ENCODE assay signal across 9 cellular contexts in genomic region chr1:79042117-79042516, GRCh38. TPM values are rescaled to one million over a fixed set of nuclear protein-coding genes. Genes with fewer than 3 reads are reported as not detected.
DNase-seq lines count a peak whose midpoint lies in the region; ATAC-seq, FAIRE-seq and TF ChIP-seq lines count a peak whose summit lies in the region.
"Had no signal": no experiment of that assay in that cellular context is flagged by ENCODE, and none has a peak within 500 bp of the region (broad histone marks: within the 10 kb centered on the region; RNA-seq: fewer than 3 reads in every experiment).

No MANE protein-coding gene starts in this region.

- no peaks in the 10 kb centered on the region for H3K9me3 ChIP-seq in endothelial cell of umbilical vein (replicated peaks; ENCODE audit: control insufficient read depth, insufficient read depth, low read length)

- H3K4me3 ChIP-seq in GM12864 (ENCODE audit: low read depth, low read length) (no peak overlapping the region), endothelial cell of umbilical vein (replicated peaks in 1 of 3; ENCODE audit: insufficient read depth in 1 of 3, low read depth in 1 of 3, low read length in 3 of 3) (no peak overlapping the region)

- H2AFZ ChIP-seq in endothelial cell of umbilical vein (ENCODE audit: low read depth, low read length) = no peak overlapping the region

- H3K79me2 ChIP-seq in endothelial cell of umbilical vein (ENCODE audit: control insufficient read depth, insufficient read depth, low read length) = no peaks in the 10 kb centered on the region

- DNase-seq in GM12864 (ENCODE audit: low read depth) (peak; percentile 30), endothelial cell of umbilical vein (ENCODE audit: low read depth, low spot score) (peak; percentile 58), iPS-NIHi7 (ENCODE audit: extremely low spot score) (no peak)
- DNase-seq in activated T-cell treated with anti-CD3 and anti-CD28 coated beads, Interleukin-2, amount 50 U/mL, for 4 hours = no peak
- no peak for DNase-seq in activated CD8-positive, alpha-beta memory T cell treated with anti-CD3 and anti-CD28 coated beads for 24 hours
- DNase-seq: activated T-cell treated with anti-CD3 and anti-CD28 coated beads for 4 hours had no signal

- H3K4me2 ChIP-seq in endothelial cell of umbilical vein (ENCODE audit: insufficient read depth, low read length) = peak overlapping the region; percentile 52

- ATAC-seq in GM21717 (IDR thresholded peaks at IDR 0.05; ENCODE audit: unreplicated experiment) = peak; percentile 52
- peak; percentile 50 for ATAC-seq in HG03521 (IDR thresholded peaks at IDR 0.05; ENCODE audit: unreplicated experiment)
- ATAC-seq in GM19324 (IDR thresholded peaks at IDR 0.05; ENCODE audit: low FRiP score, unreplicated experiment) = no peak
- no peak for ATAC-seq in activated T-cell treated with anti-CD3 and anti-CD28 coated beads, Interleukin-2, amount 50 U/mL, for 4 hours

- peaks cover 17% of the 10 kb centered on the region for H3K9me3 Mint-ChIP-seq in activated T-cell treated with anti-CD3 and anti-CD28 coated beads, Interleukin-2, amount 50 U/mL, for 4 hours

- TF ChIP-seq CTCF in GM12864 (IDR thresholded peaks at IDR 0.05; ENCODE audit: low read depth, low read length, missing control alignments) (no peak), endothelial cell of umbilical vein (IDR thresholded peaks at IDR 0.05; ENCODE audit: extremely low read depth in 1 of 2, insufficient read depth in 1 of 2, low read depth in 1 of 2, low read length in 2 of 2) (no peak)

- H3K27me3 ChIP-seq in endothelial cell of umbilical vein (ENCODE audit: control insufficient read depth in 2 of 2, insufficient read depth in 2 of 2, low read length in 2 of 2) = no peaks in the 10 kb centered on the region

- FAIRE-seq in endothelial cell of umbilical vein (lab: Jason Lieb, UNC) = no peak

- H4K20me1 ChIP-seq in endothelial cell of umbilical vein (replicated peaks; ENCODE audit: control insufficient read depth, extremely low read depth, insufficient read depth, low read length) = no peaks in the 10 kb centered on the region

- dilution Hi-C loops in endothelial cell of umbilical vein (cut with MboI; ENCODE audit: extremely low pct_ligation_motif_present, low sequenced_read_pairs) = no loop called here

- POLR2A ChIA-PET in endothelial cell of umbilical vein (lab: Charles Lee) = no interaction called here

- peaks cover 30% of the 10 kb centered on the region for H3K4me1 ChIP-seq in endothelial cell of umbilical vein (ENCODE audit: control insufficient read depth, extremely low read depth, insufficient read depth, low read length)

- no peak overlapping the region for H3K4me3 Mint-ChIP-seq in activated T-cell treated with anti-CD3 and anti-CD28 coated beads, Interleukin-2, amount 50 U/mL, for 4 hours

- CTCF ChIA-PET in endothelial cell of umbilical vein (lab: Charles Lee) = interaction anchor here (1.1 to 1.4 kb wide), 2 partner anchors 9 to 37 kb away, joined by 5 to 10 read pairs; no protein-coding TSS in a partner anchor

- no peaks in the 10 kb centered on the region for H3K36me3 ChIP-seq in endothelial cell of umbilical vein (ENCODE audit: control insufficient read depth in 2 of 2, extremely low read depth in 1 of 2, insufficient read depth in 2 of 2, low read length in 2 of 2)

- H3K27me3 Mint-ChIP-seq in activated T-cell treated with anti-CD3 and anti-CD28 coated beads, Interleukin-2, amount 50 U/mL, for 4 hours (ENCODE audit: low read depth) = no peaks in the 10 kb centered on the region

- peaks cover 8% of the 10 kb centered on the region for H3K4me1 Mint-ChIP-seq in activated T-cell treated with anti-CD3 and anti-CD28 coated beads, Interleukin-2, amount 50 U/mL, for 4 hours (ENCODE audit: low read depth)

- no peak for TF ChIP-seq POLR2A in endothelial cell of umbilical vein (IDR thresholded peaks at IDR 0.05; ENCODE audit: low read depth, low read length)

- H3K36me3 Mint-ChIP-seq in activated T-cell treated with anti-CD3 and anti-CD28 coated beads, Interleukin-2, amount 50 U/mL, for 4 hours (ENCODE audit: insufficient read depth) = no peaks in the 10 kb centered on the region

- no TSS peak for BruUV-seq in endothelial cell of umbilical vein (replicated peaks; lab: Mats Ljungman, UMichigan)

- intact Hi-C loops in endothelial cell of umbilical vein (cut with micrococcal nuclease) = loop anchor here (1.0 to 10.0 kb wide), 2 partner anchors 37 to 1527 kb away; no protein-coding TSS in a partner anchor

- H3K9me1 ChIP-seq in endothelial cell of umbilical vein (replicated peaks; ENCODE audit: control insufficient read depth, extremely low read depth, insufficient read depth, low read length) = no peaks in the 10 kb centered on the region

- H3K9ac ChIP-seq in endothelial cell of umbilical vein (replicated peaks; ENCODE audit: extremely low read depth, insufficient read depth, low read length) = peak overlapping the region; percentile 17

- H3K27ac ChIP-seq in endothelial cell of umbilical vein (ENCODE audit: insufficient read depth, low read depth, low read length) = peak overlapping the region; percentile 59

TF ChIP-seq in endothelial cell of umbilical vein, 7 proteins besides CTCF, POLR2A, EP300 and RAD21:
- TF ChIP-seq MAX (IDR thresholded peaks at IDR 0.05; ENCODE audit: insufficient read depth, insufficient read length) (no peak), FOS (IDR thresholded peaks at IDR 0.05; ENCODE audit: borderline replicate concordance, insufficient read depth, low read length) (peak; percentile 84), JUN (IDR thresholded peaks at IDR 0.05; ENCODE audit: borderline replicate concordance, insufficient read depth, insufficient read length, low read depth) (peak; percentile 89)

RNA-seq across cellular contexts. Expression of gene ADGRL4, which starts 35.6 kb away (rescaled TPM):
- 143 and 205 TPM in 2 replicates for total RNA-seq in endothelial cell of umbilical vein
- polyA plus RNA-seq in endothelial cell of umbilical vein = 120 and 140 TPM in 2 replicates
- polyA plus RNA-seq in endothelial cell of umbilical vein (2011; cell fraction: cytosol; rRNA removed) = 98.2 and 113 TPM in 2 replicates
- polyA plus RNA-seq in endothelial cell of umbilical vein (2011; cell fraction: nucleus; rRNA removed) = 61.6 and 91.1 TPM in 2 replicates
- polyA plus RNA-seq in endothelial cell of umbilical vein (2012) = 118 and 169 TPM in 2 replicates
- 241 and 249 TPM in 2 replicates for polyA minus RNA-seq in endothelial cell of umbilical vein
- not detected for polyA minus RNA-seq in endothelial cell of umbilical vein (2011; cell fraction: cytosol; rRNA and poly(A)+ RNA removed)
- 65.3 and 97.1 TPM in 2 replicates for polyA minus RNA-seq in endothelial cell of umbilical vein (2011; cell fraction: nucleus; rRNA and poly(A)+ RNA removed)
- not detected for total RNA-seq in activated T-cell treated with anti-CD3 and anti-CD28 coated beads, Interleukin-2, amount 50 U/mL, for 4 hours

Comparison
In these comparisons a context has a peak if more than half of its experiments do, and no peak if none do; other contexts are left out.
1. DNase-seq: peak in GM12864 (single experiment) and endothelial cell of umbilical vein (single experiment); none in iPS-NIHi7 (single experiment), activated T-cell treated with anti-CD3 and anti-CD28 coated beads, Interleukin-2, amount 50 U/mL, for 4 hours (single experiment) and activated CD8-positive, alpha-beta memory T cell treated with anti-CD3 and anti-CD28 coated beads for 24 hours (single experiment).
2. ATAC-seq: peak in GM21717 (single experiment) and HG03521 (single experiment); none in GM19324 (single experiment) and activated T-cell treated with anti-CD3 and anti-CD28 coated beads, Interleukin-2, amount 50 U/mL, for 4 hours (0 of 2).
3. RNA of gene ADGRL4, which starts 35.6 kb away (total RNA-seq): 143 to 205 TPM in endothelial cell of umbilical vein; not detected in activated T-cell treated with anti-CD3 and anti-CD28 coated beads, Interleukin-2, amount 50 U/mL, for 4 hours; every median in the first group is over 100 times any median in the second.